8 cellular contexts compared by ENCODE assay signal in genomic region chr3:123201557-123202427, GRCh38. TPM values are rescaled to one million over a fixed set of nuclear protein-coding genes. Genes with fewer than 3 reads are reported as not detected.
DNase-seq lines count a peak whose midpoint lies in the region; ATAC-seq and TF ChIP-seq lines count a peak whose summit lies in the region.

SEC22A (plus strand) TSS chr3:123201943; CDS start chr3:123209218, 7,275 bp downstream.

- DNase-seq in BJ (ENCODE audit: low read depth) (peak; percentile 64), NCI-H526 treated with DMSO at 0.1 percent for 48 hours (lab: John Stamatoyannopoulos, UW) (peak; percentile 97), dedifferentiated amniotic fluid mesenchymal stem cell (ENCODE audit: extremely low spot score) (peak; percentile 88), left lobe of liver (ENCODE audit: low spot score) (peak; percentile 96)
- DNase-seq in activated CD4-positive, alpha-beta T cell treated with anti-CD3 and anti-CD28 coated beads, Interleukin-2, amount 10 ng/mL, durations not matched to agents 24 days and 14 days: peak; percentile 99
- DNase-seq in stimulated activated CD4-positive, alpha-beta T cell treated with anti-CD3 and anti-CD28 coated beads, Interleukin-2, amount 100 ng/mL, for 4 hours (ENCODE audit: low read depth): peak; percentile 92

- no peak for TF ChIP-seq CTCF in BJ (IDR thresholded peaks at IDR 0.05; ENCODE audit: insufficient read depth, low read depth, low read length)

- CTCF ChIA-PET in BJ (lab: Yijun Ruan, JAX): interaction anchor here (0.5 to 1.2 kb wide), 3 partner anchors 14 to 450 kb away, joined by 3 read pairs; no protein-coding TSS in a partner anchor

- POLR2A ChIA-PET in BJ (lab: Charles Lee): no interaction called here

- intact Hi-C loops in activated CD4-positive, alpha-beta T cell treated with anti-CD3 and anti-CD28 coated beads, Interleukin-2, amount 10 ng/mL, durations not matched to agents 24 days and 14 days (cut with micrococcal nuclease): loop anchor here (1.0 to 5.0 kb wide), 4 partner anchors 134 to 1655 kb away; partner anchors contain the start of genes HACD2, HSPBAP1 and PDIA5

- peak within 1 kb of the TSS; percentile 78 for H3K4me3 ChIP-seq in BJ (ENCODE audit: low read depth, low read length)

- H3K9me3 Mint-ChIP-seq in activated CD4-positive, alpha-beta T cell treated with anti-CD3 and anti-CD28 coated beads, Interleukin-2, amount 10 ng/mL, durations not matched to agents 24 days and 14 days: peaks cover 9% of the 10 kb centered on the region

- ATAC-seq in GM19324 (IDR thresholded peaks at IDR 0.05; ENCODE audit: low FRiP score, unreplicated experiment) (peak; percentile 99), HG03469 (IDR thresholded peaks at IDR 0.05; ENCODE audit: unreplicated experiment) (peak; percentile 85), left lobe of liver (peak; percentile 99)

- H3K27me3 ChIP-seq in BJ (ENCODE audit: control insufficient read depth, insufficient read depth, low read length): no peaks in the 10 kb centered on the region

- peaks cover 14% of the 10 kb centered on the region for H3K4me1 Mint-ChIP-seq in activated CD4-positive, alpha-beta T cell treated with anti-CD3 and anti-CD28 coated beads, Interleukin-2, amount 10 ng/mL, durations not matched to agents 24 days and 14 days

- H3K4me3 Mint-ChIP-seq in activated CD4-positive, alpha-beta T cell treated with anti-CD3 and anti-CD28 coated beads, Interleukin-2, amount 10 ng/mL, durations not matched to agents 24 days and 14 days: peak within 1 kb of the TSS; percentile 93

- peaks cover 4% of the 10 kb centered on the region for H3K27me3 Mint-ChIP-seq in activated CD4-positive, alpha-beta T cell treated with anti-CD3 and anti-CD28 coated beads, Interleukin-2, amount 10 ng/mL, durations not matched to agents 24 days and 14 days

- H3K27ac Mint-ChIP-seq in activated CD4-positive, alpha-beta T cell treated with anti-CD3 and anti-CD28 coated beads, Interleukin-2, amount 10 ng/mL, durations not matched to agents 24 days and 14 days: peak within 1 kb of the TSS; percentile 97

- H3K36me3 Mint-ChIP-seq in activated CD4-positive, alpha-beta T cell treated with anti-CD3 and anti-CD28 coated beads, Interleukin-2, amount 10 ng/mL, durations not matched to agents 24 days and 14 days (ENCODE audit: low read depth): peaks cover 2% of the 10 kb centered on the region

- no peaks in the 10 kb centered on the region for H3K36me3 ChIP-seq in BJ (ENCODE audit: control insufficient read depth, insufficient read depth, low read length)

RNA-seq across cellular contexts. Expression of gene SEC22A, which starts in this region (rescaled TPM):
- 16.8 and 33.4 TPM in 2 replicates for polyA plus RNA-seq in BJ (2011; rRNA removed)
- 13.2 and 13.6 TPM in 2 replicates for polyA minus RNA-seq in BJ (2011; rRNA and poly(A)+ RNA removed)
- 16.3 and 18.7 TPM in 2 replicates for total RNA-seq in activated CD4-positive, alpha-beta T cell treated with anti-CD3 and anti-CD28 coated beads, Interleukin-2, amount 10 ng/mL, durations not matched to agents 24 days and 14 days
- total RNA-seq in left lobe of liver: 7.7 TPM

Comparison
In these comparisons a context has a peak if more than half of its experiments do, and no peak if none do; other contexts are left out.
1. Peak in every context shown above with its lines: DNase-seq, ATAC-seq and H3K4me3 ChIP-seq.